Comparison of ENCODE assay signal across 1 cellular context in genomic region chr5:177497297-177498012, GRCh38.
A peak's percentile ranks its signal among the peaks of the same experiment; 100 is the strongest.
TF ChIP-seq lines count a peak whose summit lies in the region.

A gene with protein sequence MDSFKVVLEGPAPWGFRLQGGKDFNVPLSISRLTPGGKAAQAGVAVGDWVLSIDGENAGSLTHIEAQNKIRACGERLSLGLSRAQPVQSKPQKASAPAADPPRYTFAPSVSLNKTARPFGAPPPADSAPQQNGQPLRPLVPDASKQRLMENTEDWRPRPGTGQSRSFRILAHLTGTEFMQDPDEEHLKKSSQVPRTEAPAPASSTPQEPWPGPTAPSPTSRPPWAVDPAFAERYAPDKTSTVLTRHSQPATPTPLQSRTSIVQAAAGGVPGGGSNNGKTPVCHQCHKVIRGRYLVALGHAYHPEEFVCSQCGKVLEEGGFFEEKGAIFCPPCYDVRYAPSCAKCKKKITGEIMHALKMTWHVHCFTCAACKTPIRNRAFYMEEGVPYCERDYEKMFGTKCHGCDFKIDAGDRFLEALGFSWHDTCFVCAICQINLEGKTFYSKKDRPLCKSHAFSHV (minus strand): TSS chr5:177497604. CDS start chr5:177496512, 1,092 bp downstream.

TF ChIP-seq in K562, 482 proteins besides CTCF, POLR2A, EP300 and RAD21 (continued from another document and continues in another):
- TF ChIP-seq, protein P1, sequence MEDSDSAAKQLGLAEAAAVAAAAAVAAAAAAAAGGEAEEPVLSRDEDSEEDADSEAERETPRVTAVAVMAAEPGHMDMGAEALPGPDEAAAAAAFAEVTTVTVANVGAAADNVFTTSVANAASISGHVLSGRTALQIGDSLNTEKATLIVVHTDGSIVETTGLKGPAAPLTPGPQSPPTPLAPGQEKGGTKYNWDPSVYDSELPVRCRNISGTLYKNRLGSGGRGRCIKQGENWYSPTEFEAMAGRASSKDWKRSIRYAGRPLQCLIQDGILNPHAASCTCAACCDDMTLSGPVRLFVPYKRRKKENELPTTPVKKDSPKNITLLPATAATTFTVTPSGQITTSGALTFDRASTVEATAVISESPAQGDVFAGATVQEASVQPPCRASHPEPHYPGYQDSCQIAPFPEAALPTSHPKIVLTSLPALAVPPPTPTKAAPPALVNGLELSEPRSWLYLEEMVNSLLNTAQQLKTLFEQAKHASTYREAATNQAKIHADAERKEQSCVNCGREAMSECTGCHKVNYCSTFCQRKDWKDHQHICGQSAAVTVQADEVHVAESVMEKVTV (CRISPR knock-in tag; IDR thresholded peaks at IDR 0.05), result no peak
- TF ChIP-seq, protein P2, sequence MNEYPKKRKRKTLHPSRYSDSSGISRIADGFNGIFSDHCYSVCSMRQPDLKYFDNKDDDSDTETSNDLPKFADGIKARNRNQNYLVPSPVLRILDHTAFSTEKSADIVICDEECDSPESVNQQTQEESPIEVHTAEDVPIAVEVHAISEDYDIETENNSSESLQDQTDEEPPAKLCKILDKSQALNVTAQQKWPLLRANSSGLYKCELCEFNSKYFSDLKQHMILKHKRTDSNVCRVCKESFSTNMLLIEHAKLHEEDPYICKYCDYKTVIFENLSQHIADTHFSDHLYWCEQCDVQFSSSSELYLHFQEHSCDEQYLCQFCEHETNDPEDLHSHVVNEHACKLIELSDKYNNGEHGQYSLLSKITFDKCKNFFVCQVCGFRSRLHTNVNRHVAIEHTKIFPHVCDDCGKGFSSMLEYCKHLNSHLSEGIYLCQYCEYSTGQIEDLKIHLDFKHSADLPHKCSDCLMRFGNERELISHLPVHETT (CRISPR knock-in tag; conservative IDR thresholded peaks at IDR 0.05 in 1 of 2, IDR thresholded peaks at IDR 0.05 in 1 of 2), result no peak
- TF ChIP-seq MTA2 (IDR thresholded peaks at IDR 0.05; ENCODE audit: low read depth), result 0 out of 2 replicates have a peak, but pooled peaks have one; percentile 17
- TF ChIP-seq GABPB1 (CRISPR knock-in tag; IDR thresholded peaks at IDR 0.05), result peak; percentile 69; the same call in 1 of the 2 replicates
- no peak; the same call in 1 of the 2 replicates for TF ChIP-seq ZBTB1 (CRISPR knock-in tag; IDR thresholded peaks at IDR 0.05; ENCODE audit: borderline replicate concordance, low read depth)
- TF ChIP-seq MXI1 (IDR thresholded peaks at IDR 0.05; ENCODE audit: low read depth, low read length), result no peak
- no peak for TF ChIP-seq CSDE1 (IDR thresholded peaks at IDR 0.05)
- TF ChIP-seq NFIC (IDR thresholded peaks at IDR 0.05), result peak; percentile 37
- no peak for TF ChIP-seq ZC3H4 (CRISPR knock-in tag; IDR thresholded peaks at IDR 0.05; ENCODE audit: borderline replicate concordance)
- no peak for TF ChIP-seq TCF7L2 (IDR thresholded peaks at IDR 0.05; ENCODE audit: low read depth, low read length)
- TF ChIP-seq ZNF274 (IDR thresholded peaks at IDR 0.05; ENCODE audit: borderline replicate concordance, low read depth, low read length), result no peak
- no peak for TF ChIP-seq MAFK (IDR thresholded peaks at IDR 0.05; ENCODE audit: low read length)
- no peak for TF ChIP-seq THRA (IDR thresholded peaks at IDR 0.05)
- TF ChIP-seq BHLHE40 (IDR thresholded peaks at IDR 0.05; ENCODE audit: low read length), result no peak
- TF ChIP-seq SUPT5H (IDR thresholded peaks at IDR 0.05), result peak; percentile 95
- TF ChIP-seq CBX3 (IDR thresholded peaks at IDR 0.05; ENCODE audit: borderline replicate concordance in 1 of 2, low read length in 2 of 2), result peak in 1 of 2 experiments; percentile 84; a peak in 2 of 3 replicates
- TF ChIP-seq MEF2D (tag; conservative IDR thresholded peaks at IDR 0.05; ENCODE audit: low read depth), result no peak
- no peak for TF ChIP-seq POLR3A (IDR thresholded peaks at IDR 0.05; ENCODE audit: borderline replicate concordance, extremely low read depth, insufficient read depth, insufficient read length)
- no peak for TF ChIP-seq SRSF3 (IDR thresholded peaks at IDR 0.05; ENCODE audit: insufficient read depth, low read length)
- TF ChIP-seq NFE2L1 (tag; IDR thresholded peaks at IDR 0.05; ENCODE audit: borderline replicate concordance, low read depth), result no peak
- TF ChIP-seq CBX5 (IDR thresholded peaks at IDR 0.05; ENCODE audit: borderline replicate concordance, low read depth), result no peak
- TF ChIP-seq FOS (IDR thresholded peaks at IDR 0.05; ENCODE audit: extremely low read depth, insufficient read length), result no peak
- no peak for TF ChIP-seq GTF2A2 (tag; IDR thresholded peaks at IDR 0.05)
- TF ChIP-seq HMGXB4 (CRISPR knock-in tag; IDR thresholded peaks at IDR 0.05), result no peak
- TF ChIP-seq FOXJ3 (CRISPR knock-in tag; IDR thresholded peaks at IDR 0.05), result no peak
- TF ChIP-seq PREB (CRISPR knock-in tag; IDR thresholded peaks at IDR 0.05), result no peak
- TF ChIP-seq CCAR2 (IDR thresholded peaks at IDR 0.05; ENCODE audit: low read depth, low read length), result no peak
- TF ChIP-seq NRF1 (conservative IDR thresholded peaks at IDR 0.05 in 1 of 2, IDR thresholded peaks at IDR 0.05 in 1 of 2), result peak; percentile 78 to 82
- 0 out of 4 replicates have a peak, but pooled peaks of 1 of the 2 experiments have one; percentile 18 for TF ChIP-seq FOXK2 (conservative IDR thresholded peaks at IDR 0.05 in 1 of 2, IDR thresholded peaks at IDR 0.05 in 1 of 2; ENCODE audit: low read depth in 2 of 2)
- TF ChIP-seq ZNF408 (CRISPR knock-in tag; IDR thresholded peaks at IDR 0.05; ENCODE audit: low read depth), result no peak
- no peak for TF ChIP-seq ZKSCAN8 (CRISPR knock-in tag; IDR thresholded peaks at IDR 0.05)
- TF ChIP-seq, protein P3, sequence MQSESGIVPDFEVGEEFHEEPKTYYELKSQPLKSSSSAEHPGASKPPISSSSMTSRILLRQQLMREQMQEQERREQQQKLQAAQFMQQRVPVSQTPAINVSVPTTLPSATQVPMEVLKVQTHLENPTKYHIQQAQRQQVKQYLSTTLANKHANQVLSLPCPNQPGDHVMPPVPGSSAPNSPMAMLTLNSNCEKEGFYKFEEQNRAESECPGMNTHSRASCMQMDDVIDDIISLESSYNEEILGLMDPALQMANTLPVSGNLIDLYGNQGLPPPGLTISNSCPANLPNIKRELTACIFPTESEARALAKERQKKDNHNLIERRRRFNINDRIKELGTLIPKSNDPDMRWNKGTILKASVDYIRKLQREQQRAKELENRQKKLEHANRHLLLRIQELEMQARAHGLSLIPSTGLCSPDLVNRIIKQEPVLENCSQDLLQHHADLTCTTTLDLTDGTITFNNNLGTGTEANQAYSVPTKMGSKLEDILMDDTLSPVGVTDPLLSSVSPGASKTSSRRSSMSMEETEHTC (IDR thresholded peaks at IDR 0.05), result no peak
- TF ChIP-seq ZC3H8 (IDR thresholded peaks at IDR 0.05), result no peak
- TF ChIP-seq ADNP (tag; IDR thresholded peaks at IDR 0.05), result no peak
- TF ChIP-seq ZFPM2 (CRISPR knock-in tag; IDR thresholded peaks at IDR 0.05), result 0 out of 2 replicates have a peak, but pooled peaks have one; percentile 82
- TF ChIP-seq SRSF7 (optimal IDR thresholded peaks at IDR 0.05; ENCODE audit: low read depth, low read length), result no peak
- TF ChIP-seq DACH1 (IDR thresholded peaks at IDR 0.05; ENCODE audit: partially characterized antibody), result no peak
- TF ChIP-seq SRF (CRISPR knock-in tag; IDR thresholded peaks at IDR 0.05), result no peak
- no peak for TF ChIP-seq ZBTB9 (CRISPR knock-in tag; IDR thresholded peaks at IDR 0.05)
- no peak for TF ChIP-seq NCOA6 (IDR thresholded peaks at IDR 0.05)
- TF ChIP-seq JUND (IDR thresholded peaks at IDR 0.05; ENCODE audit: borderline replicate concordance, low read depth, low read length), result peak; percentile 47
- TF ChIP-seq JUND (tag; IDR thresholded peaks at IDR 0.05; ENCODE audit: borderline replicate concordance, low read depth, low read length), result no peak; the same call in 2 of the 3 replicates
- peak; percentile 98 for TF ChIP-seq CHD4 (IDR thresholded peaks at IDR 0.05; ENCODE audit: insufficient read depth, insufficient replicate concordance, low read depth, low read length, poor library complexity, severe bottlenecking)
- no peak for TF ChIP-seq DIDO1 (tag; IDR thresholded peaks at IDR 0.05; ENCODE audit: low read depth)
- TF ChIP-seq ZNF140 (CRISPR knock-in tag; IDR thresholded peaks at IDR 0.05), result no peak
- TF ChIP-seq CBX8 (IDR thresholded peaks at IDR 0.05; ENCODE audit: borderline replicate concordance, extremely low read depth, low read depth, low read length, poor library complexity, severe bottlenecking), result no peak
- no peak for TF ChIP-seq ZNF124 (CRISPR knock-in tag; IDR thresholded peaks at IDR 0.05)
- no peak for TF ChIP-seq HLTF (IDR thresholded peaks at IDR 0.05)
- TF ChIP-seq, protein P4, sequence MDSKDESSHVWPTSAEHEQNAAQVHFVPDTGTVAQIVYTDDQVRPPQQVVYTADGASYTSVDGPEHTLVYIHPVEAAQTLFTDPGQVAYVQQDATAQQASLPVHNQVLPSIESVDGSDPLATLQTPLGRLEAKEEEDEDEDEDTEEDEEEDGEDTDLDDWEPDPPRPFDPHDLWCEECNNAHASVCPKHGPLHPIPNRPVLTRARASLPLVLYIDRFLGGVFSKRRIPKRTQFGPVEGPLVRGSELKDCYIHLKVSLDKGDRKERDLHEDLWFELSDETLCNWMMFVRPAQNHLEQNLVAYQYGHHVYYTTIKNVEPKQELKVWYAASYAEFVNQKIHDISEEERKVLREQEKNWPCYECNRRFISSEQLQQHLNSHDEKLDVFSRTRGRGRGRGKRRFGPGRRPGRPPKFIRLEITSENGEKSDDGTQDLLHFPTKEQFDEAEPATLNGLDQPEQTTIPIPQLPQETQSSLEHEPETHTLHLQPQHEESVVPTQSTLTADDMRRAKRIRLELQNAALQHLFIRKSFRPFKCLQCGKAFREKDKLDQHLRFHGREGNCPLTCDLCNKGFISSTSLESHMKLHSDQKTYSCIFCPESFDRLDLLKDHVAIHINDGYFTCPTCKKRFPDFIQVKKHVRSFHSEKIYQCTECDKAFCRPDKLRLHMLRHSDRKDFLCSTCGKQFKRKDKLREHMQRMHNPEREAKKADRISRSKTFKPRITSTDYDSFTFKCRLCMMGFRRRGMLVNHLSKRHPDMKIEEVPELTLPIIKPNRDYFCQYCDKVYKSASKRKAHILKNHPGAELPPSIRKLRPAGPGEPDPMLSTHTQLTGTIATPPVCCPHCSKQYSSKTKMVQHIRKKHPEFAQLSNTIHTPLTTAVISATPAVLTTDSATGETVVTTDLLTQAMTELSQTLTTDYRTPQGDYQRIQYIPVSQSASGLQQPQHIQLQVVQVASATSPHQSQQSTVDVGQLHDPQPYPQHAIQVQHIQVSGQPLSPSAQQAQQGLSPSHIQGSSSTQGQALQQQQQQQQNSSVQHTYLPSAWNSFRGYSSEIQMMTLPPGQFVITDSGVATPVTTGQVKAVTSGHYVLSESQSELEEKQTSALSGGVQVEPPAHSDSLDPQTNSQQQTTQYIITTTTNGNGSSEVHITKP (IDR thresholded peaks at IDR 0.05; ENCODE audit: partially characterized antibody), result peak; percentile 80
- peak; percentile 43; the same call in 1 of the 2 replicates for TF ChIP-seq SIN3B (IDR thresholded peaks at IDR 0.05; ENCODE audit: low read depth)
- no peak for TF ChIP-seq SAFB2 (IDR thresholded peaks at IDR 0.05; ENCODE audit: borderline replicate concordance, low read depth, low read length, severe bottlenecking)
- TF ChIP-seq FOSL1 (tag; conservative IDR thresholded peaks at IDR 0.05), result 0 out of 2 replicates have a peak, but pooled peaks have one; percentile 2
- TF ChIP-seq PHB (CRISPR knock-in tag; IDR thresholded peaks at IDR 0.05), result 0 out of 2 replicates have a peak, but pooled peaks have one; percentile 67
- peak; percentile 71 for TF ChIP-seq CXXC5 (CRISPR knock-in tag; IDR thresholded peaks at IDR 0.05)
- TF ChIP-seq ZNF184 (CRISPR knock-in tag; IDR thresholded peaks at IDR 0.05), result no peak
